25 cellular contexts compared by ENCODE assay signal in the genomic region with DNA sequence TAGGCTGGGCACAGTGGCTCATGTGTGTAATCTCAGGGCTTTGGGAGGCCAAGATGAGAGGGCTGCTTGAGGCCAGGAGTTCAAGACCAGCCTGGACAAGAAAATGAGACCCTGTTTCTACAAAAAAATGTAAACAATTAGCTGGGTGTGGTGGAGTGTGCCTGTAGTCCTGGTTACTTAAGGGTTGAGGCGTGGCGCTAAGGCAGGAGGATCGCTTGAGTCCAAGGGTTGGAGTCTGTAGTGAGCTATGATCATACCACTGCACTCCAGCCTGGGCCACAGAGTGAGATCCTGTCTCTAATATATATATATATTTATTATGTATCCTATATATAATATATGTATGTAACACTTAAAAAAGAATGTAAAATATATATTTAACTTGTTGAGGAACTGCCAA.
"Had no signal": no experiment of that assay in that cellular context is flagged by ENCODE, and none has a peak within 500 bp of the region (broad histone marks: within the 10 kb centered on the region; RNA-seq: fewer than 3 reads in every experiment).

No MANE protein-coding gene starts in this region.

- H3K27me3 Mint-ChIP-seq: activated CD4-positive, alpha-beta T cell treated with anti-CD3 and anti-CD28 coated beads for 36 hours; activated CD4-positive, alpha-beta T cell treated with anti-CD3 and anti-CD28 coated beads, Interleukin-2, amount 10 ng/mL, durations not matched to agents 7 days and 5 days; activated CD8-positive, alpha-beta T cell treated with anti-CD3 and anti-CD28 coated beads for 36 hours; activated naive CD8-positive, alpha-beta T cell treated with anti-CD3 and anti-CD28 coated beads, Interleukin-2, amount 10 ng/mL, durations not matched to agents 7 days and 5 days; brain; central memory CD8-positive, alpha-beta T cell had no signal

- DNase-seq: activated CD4-positive, alpha-beta T cell treated with anti-CD3 and anti-CD28 coated beads for 36 hours; activated CD4-positive, alpha-beta T cell treated with anti-CD3 and anti-CD28 coated beads, Interleukin-2, amount 10 ng/mL, durations not matched to agents 7 days and 5 days; activated CD4-positive, alpha-beta T cell treated with anti-CD3 and anti-CD28 coated beads, Interleukin-2, amount 50 U/mL, for 48 hours; activated CD4-positive, CD25-positive, alpha-beta regulatory T cell; activated CD4-positive, CD25-positive, alpha-beta regulatory T cell treated with anti-CD3 and anti-CD28 coated beads, Interleukin-2, amount 50 U/mL, for 72 hours; activated CD8-positive, alpha-beta memory T cell treated with anti-CD3 and anti-CD28 coated beads for 24 hours; activated CD8-positive, alpha-beta T cell treated with anti-CD3 and anti-CD28 coated beads for 36 hours; activated gamma-delta T cell; activated naive CD4-positive, alpha-beta T cell; activated naive CD4-positive, alpha-beta T cell treated with anti-CD3 and anti-CD28 coated beads, Interleukin-2, amount 10 ng/mL, durations not matched to agents 7 days and 5 days; activated naive CD8-positive, alpha-beta T cell treated with anti-CD3 and anti-CD28 coated beads, Interleukin-2, amount 10 ng/mL, durations not matched to agents 7 days and 5 days; activated T-cell treated with anti-CD3 and anti-CD28 coated beads, Interleukin-2, amount 50 U/mL, for 72 hours; effector CD8-positive, alpha-beta T cell; esophagus squamous epithelium; foreskin melanocyte; heart right ventricle; T-helper 2 cell had no signal

- H3K9me3 ChIP-seq: ascending aorta, esophagus squamous epithelium, gastroesophageal sphincter, heart right ventricle had no signal

- FAIRE-seq: bronchial epithelial cell, endothelial cell of umbilical vein had no signal

- H3K36me3 ChIP-seq: ascending aorta, esophagus squamous epithelium, gastroesophageal sphincter, heart right ventricle had no signal

- ATAC-seq: activated CD4-positive, alpha-beta T cell treated with anti-CD3 and anti-CD28 coated beads for 36 hours; activated CD8-positive, alpha-beta T cell treated with anti-CD3 and anti-CD28 coated beads for 36 hours; activated naive CD4-positive, alpha-beta T cell treated with anti-CD3 and anti-CD28 coated beads, Interleukin-2, amount 50 U/mL, for 72 hours; activated T-cell treated with anti-CD3 and anti-CD28 coated beads, Interleukin-2, amount 50 U/mL, for 72 hours; gastroesophageal sphincter; heart right ventricle had no signal

- H3K4me3 Mint-ChIP-seq: activated CD4-positive, alpha-beta T cell treated with anti-CD3 and anti-CD28 coated beads for 36 hours; activated CD4-positive, alpha-beta T cell treated with anti-CD3 and anti-CD28 coated beads, Interleukin-2, amount 10 ng/mL, durations not matched to agents 7 days and 5 days; activated CD8-positive, alpha-beta T cell treated with anti-CD3 and anti-CD28 coated beads for 36 hours; activated naive CD4-positive, alpha-beta T cell treated with anti-CD3 and anti-CD28 coated beads, Interleukin-2, amount 10 ng/mL, durations not matched to agents 7 days and 5 days; activated naive CD8-positive, alpha-beta T cell treated with anti-CD3 and anti-CD28 coated beads, Interleukin-2, amount 10 ng/mL, durations not matched to agents 7 days and 5 days; activated T-cell treated with anti-CD3 and anti-CD28 coated beads, Interleukin-2, amount 50 U/mL, for 72 hours; brain; central memory CD8-positive, alpha-beta T cell had no signal

- H3K9me3 Mint-ChIP-seq: activated CD4-positive, alpha-beta T cell treated with anti-CD3 and anti-CD28 coated beads, Interleukin-2, amount 10 ng/mL, durations not matched to agents 7 days and 5 days; activated CD8-positive, alpha-beta T cell treated with anti-CD3 and anti-CD28 coated beads for 36 hours; activated naive CD4-positive, alpha-beta T cell treated with anti-CD3 and anti-CD28 coated beads, Interleukin-2, amount 10 ng/mL, durations not matched to agents 7 days and 5 days; activated naive CD4-positive, alpha-beta T cell treated with anti-CD3 and anti-CD28 coated beads, Interleukin-2, amount 50 U/mL, for 72 hours; activated naive CD8-positive, alpha-beta T cell treated with anti-CD3 and anti-CD28 coated beads, Interleukin-2, amount 10 ng/mL, durations not matched to agents 7 days and 5 days; activated T-cell treated with anti-CD3 and anti-CD28 coated beads, Interleukin-2, amount 50 U/mL, for 72 hours; central memory CD8-positive, alpha-beta T cell had no signal

- H3K27ac Mint-ChIP-seq: activated CD4-positive, alpha-beta T cell treated with anti-CD3 and anti-CD28 coated beads for 36 hours; activated CD4-positive, alpha-beta T cell treated with anti-CD3 and anti-CD28 coated beads, Interleukin-2, amount 10 ng/mL, durations not matched to agents 7 days and 5 days; activated CD8-positive, alpha-beta T cell treated with anti-CD3 and anti-CD28 coated beads for 36 hours; activated naive CD4-positive, alpha-beta T cell treated with anti-CD3 and anti-CD28 coated beads, Interleukin-2, amount 10 ng/mL, durations not matched to agents 7 days and 5 days; activated naive CD4-positive, alpha-beta T cell treated with anti-CD3 and anti-CD28 coated beads, Interleukin-2, amount 50 U/mL, for 72 hours; activated naive CD8-positive, alpha-beta T cell treated with anti-CD3 and anti-CD28 coated beads, Interleukin-2, amount 10 ng/mL, durations not matched to agents 7 days and 5 days; activated T-cell treated with anti-CD3 and anti-CD28 coated beads, Interleukin-2, amount 50 U/mL, for 72 hours; brain had no signal

- H3K4me3 ChIP-seq: ascending aorta, esophagus squamous epithelium, gastroesophageal sphincter, heart right ventricle, hepatocyte had no signal

- H3K4me1 ChIP-seq: ascending aorta had no signal

- H3K4me1 Mint-ChIP-seq: activated CD4-positive, alpha-beta T cell treated with anti-CD3 and anti-CD28 coated beads for 36 hours; activated CD4-positive, alpha-beta T cell treated with anti-CD3 and anti-CD28 coated beads, Interleukin-2, amount 10 ng/mL, durations not matched to agents 7 days and 5 days; activated naive CD4-positive, alpha-beta T cell treated with anti-CD3 and anti-CD28 coated beads, Interleukin-2, amount 10 ng/mL, durations not matched to agents 7 days and 5 days; activated naive CD8-positive, alpha-beta T cell treated with anti-CD3 and anti-CD28 coated beads, Interleukin-2, amount 10 ng/mL, durations not matched to agents 7 days and 5 days; central memory CD8-positive, alpha-beta T cell had no signal
